16 cellular contexts compared by ENCODE assay signal in the genomic region with DNA sequence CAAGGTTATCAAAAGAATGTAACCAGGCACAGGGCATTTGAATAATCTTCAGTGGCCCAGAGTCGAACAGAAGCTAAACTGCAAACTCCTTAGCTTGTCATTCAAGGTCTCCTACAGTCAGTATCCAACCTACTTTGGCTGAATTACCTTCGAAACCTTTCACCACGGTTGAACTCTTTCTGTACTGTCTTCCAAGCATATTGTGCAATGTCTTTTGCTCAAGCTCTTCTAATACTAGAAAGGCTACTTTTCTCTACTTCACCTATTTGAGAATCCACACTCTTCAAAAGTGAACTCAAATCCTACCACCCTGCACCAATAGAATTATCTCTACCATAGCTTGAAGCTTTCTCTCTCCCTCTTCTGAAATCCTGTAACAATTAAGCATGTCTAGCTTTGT.
"Had no signal": no experiment of that assay in that cellular context is flagged by ENCODE, and none has a peak within 500 bp of the region (broad histone marks: within the 10 kb centered on the region; RNA-seq: fewer than 3 reads in every experiment).

No MANE protein-coding gene starts in this region.

- ATAC-seq: activated naive CD4-positive, alpha-beta T cell treated with anti-CD3 and anti-CD28 coated beads, Interleukin-2, amount 50 U/mL, for 72 hours; activated T-cell treated with anti-CD3 and anti-CD28 coated beads, Interleukin-2, amount 50 U/mL, for 72 hours; sciatic nerve had no signal

- H3K9me3 Mint-ChIP-seq: activated CD4-positive, alpha-beta T cell treated with anti-CD3 and anti-CD28 coated beads, Interleukin-2, amount 10 ng/mL, durations not matched to agents 7 days and 5 days; activated naive CD4-positive, alpha-beta T cell treated with anti-CD3 and anti-CD28 coated beads, Interleukin-2, amount 50 U/mL, for 72 hours; activated T-cell treated with anti-CD3 and anti-CD28 coated beads, Interleukin-2, amount 50 U/mL, for 72 hours; memory B cell; neural progenitor cell had no signal

- H3K4me2 ChIP-seq: neural progenitor cell had no signal

- H3K27me3 Mint-ChIP-seq: activated CD4-positive, alpha-beta T cell treated with anti-CD3 and anti-CD28 coated beads, Interleukin-2, amount 10 ng/mL, durations not matched to agents 7 days and 5 days; memory B cell had no signal

- DNase-seq: activated CD4-positive, alpha-beta T cell treated with anti-CD3 and anti-CD28 coated beads, Interleukin-2, amount 10 ng/mL, durations not matched to agents 7 days and 5 days; activated CD4-positive, CD25-positive, alpha-beta regulatory T cell; activated CD8-positive, alpha-beta memory T cell treated with anti-CD3 and anti-CD28 coated beads, Interleukin-2, amount 50 U/mL, for 48 hours; activated gamma-delta T cell; activated T-cell treated with anti-CD3 and anti-CD28 coated beads, Interleukin-2, amount 50 U/mL, for 72 hours; left ventricle myocardium inferior; stimulated activated CD4-positive, alpha-beta T cell treated with anti-CD3 and anti-CD28 coated beads, Interleukin-12 subunit alpha, Interleukin-12 subunit beta, amount 100 ng/mL, for 4 hours; stimulated activated CD4-positive, alpha-beta T cell treated with anti-CD3 and anti-CD28 coated beads, Interleukin-2, amount 100 ng/mL, for 24 hours had no signal

- H2AFZ ChIP-seq: neural progenitor cell had no signal

- H3K27me3 ChIP-seq: cardiac muscle cell, neural progenitor cell, vagina had no signal

- H3K27ac ChIP-seq: cardiac muscle cell, left ventricle myocardium inferior, neural progenitor cell, vagina had no signal

- H3K27ac Mint-ChIP-seq: activated CD4-positive, alpha-beta T cell treated with anti-CD3 and anti-CD28 coated beads, Interleukin-2, amount 10 ng/mL, durations not matched to agents 7 days and 5 days; activated naive CD4-positive, alpha-beta T cell treated with anti-CD3 and anti-CD28 coated beads, Interleukin-2, amount 50 U/mL, for 72 hours; activated T-cell treated with anti-CD3 and anti-CD28 coated beads, Interleukin-2, amount 50 U/mL, for 72 hours; memory B cell; neural progenitor cell had no signal

- H3K9me3 ChIP-seq: left ventricle myocardium inferior, vagina had no signal

- FAIRE-seq: keratinocyte, TTC549 had no signal

- H3K4me3 Mint-ChIP-seq: activated CD4-positive, alpha-beta T cell treated with anti-CD3 and anti-CD28 coated beads, Interleukin-2, amount 10 ng/mL, durations not matched to agents 7 days and 5 days; activated T-cell treated with anti-CD3 and anti-CD28 coated beads, Interleukin-2, amount 50 U/mL, for 72 hours; memory B cell; neural progenitor cell had no signal

- H3K4me1 ChIP-seq: left ventricle myocardium inferior, neural progenitor cell, vagina had no signal

- H3K9ac ChIP-seq: neural progenitor cell had no signal

- H3K4me1 Mint-ChIP-seq: activated CD4-positive, alpha-beta T cell treated with anti-CD3 and anti-CD28 coated beads, Interleukin-2, amount 10 ng/mL, durations not matched to agents 7 days and 5 days; memory B cell; neural progenitor cell had no signal

- H3K4me3 ChIP-seq: cardiac muscle cell, left ventricle myocardium inferior, neural progenitor cell, vagina had no signal

- H3K36me3 ChIP-seq: cardiac muscle cell, left ventricle myocardium inferior, neural progenitor cell, vagina had no signal

- H3K36me3 Mint-ChIP-seq: activated naive CD4-positive, alpha-beta T cell treated with anti-CD3 and anti-CD28 coated beads, Interleukin-2, amount 50 U/mL, for 72 hours; memory B cell; neural progenitor cell had no signal
